In the genomic region with DNA sequence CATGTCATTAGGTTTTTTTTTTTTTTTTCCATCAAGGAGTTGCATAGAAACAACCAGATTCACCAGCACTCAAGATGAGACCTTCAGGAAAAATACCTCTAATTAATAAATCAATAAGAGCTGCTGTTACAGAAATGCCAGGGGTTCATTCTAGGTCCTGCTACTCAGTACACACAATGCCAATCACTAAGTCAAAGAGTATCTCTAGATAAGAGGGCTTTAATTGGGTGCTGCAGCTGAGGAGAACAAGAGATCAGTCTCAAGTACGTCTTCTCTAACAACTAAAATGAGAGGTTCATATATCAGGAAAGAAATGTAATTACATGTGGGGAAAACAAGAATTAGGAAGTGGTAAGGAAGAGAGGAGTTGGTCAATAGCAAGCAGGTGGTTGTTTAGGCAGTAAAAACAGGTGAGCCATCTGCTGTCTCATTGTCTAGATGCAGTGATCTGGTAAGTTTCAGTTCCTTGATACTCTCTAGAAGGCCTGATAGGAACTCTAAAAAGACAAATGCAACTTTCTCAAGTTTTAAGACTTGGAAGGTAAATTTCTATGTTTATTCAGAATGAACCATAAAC, we compare ENCODE assay signal across 13 cellular contexts.
DNase-seq lines count a peak whose midpoint lies in the region; ATAC-seq and TF ChIP-seq lines count a peak whose summit lies in the region.
"Had no signal": no experiment of that assay in that cellular context is flagged by ENCODE, and none has a peak within 500 bp of the region (broad histone marks: within the 10 kb centered on the region; RNA-seq: fewer than 3 reads in every experiment).

No MANE protein-coding gene starts in this region.

- H3K4me1 ChIP-seq in osteoblast (ENCODE audit: insufficient read depth, low read length) = no peaks in the 10 kb centered on the region

- H3K4me3 ChIP-seq in osteoblast (ENCODE audit: insufficient read depth, low read length) = no peak overlapping the region

- TF ChIP-seq CTCF in osteoblast (IDR thresholded peaks at IDR 0.05; ENCODE audit: extremely low read depth, low read depth, low read length) = no peak

- no peaks in the 10 kb centered on the region for H3K36me3 ChIP-seq in osteoblast (ENCODE audit: insufficient read depth, low read length)
- H3K36me3 ChIP-seq: brain microvascular endothelial cell had no signal

- H3K27me3 ChIP-seq in osteoblast (ENCODE audit: insufficient read depth, low read length) = no peaks in the 10 kb centered on the region
- H3K27me3 ChIP-seq: brain microvascular endothelial cell had no signal

- H3K4me2 ChIP-seq in osteoblast (ENCODE audit: insufficient read depth, low read length) = no peak overlapping the region

- no peaks in the 10 kb centered on the region for H4K20me1 ChIP-seq in osteoblast (ENCODE audit: insufficient read depth, low read length)

- H3K27ac ChIP-seq in osteoblast (ENCODE audit: low read depth, low read length) = no peak overlapping the region
- H3K27ac ChIP-seq: brain microvascular endothelial cell had no signal

- no peak overlapping the region for H2AFZ ChIP-seq in osteoblast (ENCODE audit: low read length)

- DNase-seq in DMS53 (lab: John Stamatoyannopoulos, UW) = peak; percentile 76
- peak; percentile 53 for DNase-seq in NCI-H1417 treated with DMSO at 0.1 percent for 48 hours (lab: John Stamatoyannopoulos, UW)
- DNase-seq in stimulated activated CD4-positive, alpha-beta T cell treated with anti-CD3 and anti-CD28 coated beads, Interleukin-4, amount 100 ng/mL, for 24 hours = no peak
- DNase-seq in left cardiac atrium = no peak
- no peak for DNase-seq in activated naive CD4-positive, alpha-beta T cell treated with anti-CD3 and anti-CD28 coated beads, Interleukin-2, amount 50 U/mL, for 16 hours
- DNase-seq in osteoblast (ENCODE audit: insufficient read length, low spot score, missing footprints) = no peak
- DNase-seq: activated CD4-positive, alpha-beta T cell treated with anti-CD3 and anti-CD28 coated beads for 1 hour; brain microvascular endothelial cell; naive thymus-derived CD8-positive, alpha-beta T cell; NCI-H524 treated with DMSO at 0.1 percent for 48 hours; stimulated activated CD4-positive, alpha-beta T cell treated with anti-CD3 and anti-CD28 coated beads, Interleukin-2, amount 100 ng/mL, for 48 hours had no signal

- intact Hi-C loops in left cardiac atrium (cut with DNase I) = no loop called here

- no peaks in the 10 kb centered on the region for H3K9me3 ChIP-seq in osteoblast (ENCODE audit: low read depth, low read length)

- H3K79me2 ChIP-seq in osteoblast (ENCODE audit: insufficient read depth, low read length) = no peaks in the 10 kb centered on the region

- ATAC-seq in GM19372 (IDR thresholded peaks at IDR 0.05; ENCODE audit: low read depth, unreplicated experiment) = peak; percentile 97
- peak; percentile 99 for ATAC-seq in HG02943 (IDR thresholded peaks at IDR 0.05; ENCODE audit: low read depth, unreplicated experiment)
- ATAC-seq in left cardiac atrium = no peak

Comparison
In these comparisons a context has a peak if more than half of its experiments do, and no peak if none do; other contexts are left out.
1. DNase-seq: peak in DMS53 (single experiment) and NCI-H1417 treated with DMSO at 0.1 percent for 48 hours (single experiment); none in stimulated activated CD4-positive, alpha-beta T cell treated with anti-CD3 and anti-CD28 coated beads, Interleukin-4, amount 100 ng/mL, for 24 hours (single experiment), left cardiac atrium (single experiment), activated naive CD4-positive, alpha-beta T cell treated with anti-CD3 and anti-CD28 coated beads, Interleukin-2, amount 50 U/mL, for 16 hours (single experiment) and osteoblast (single experiment).
2. ATAC-seq: peak in GM19372 (single experiment) and HG02943 (single experiment); none in left cardiac atrium (0 of 2).